Comparison of ENCODE assay signal across 1 cellular context in the genomic region with DNA sequence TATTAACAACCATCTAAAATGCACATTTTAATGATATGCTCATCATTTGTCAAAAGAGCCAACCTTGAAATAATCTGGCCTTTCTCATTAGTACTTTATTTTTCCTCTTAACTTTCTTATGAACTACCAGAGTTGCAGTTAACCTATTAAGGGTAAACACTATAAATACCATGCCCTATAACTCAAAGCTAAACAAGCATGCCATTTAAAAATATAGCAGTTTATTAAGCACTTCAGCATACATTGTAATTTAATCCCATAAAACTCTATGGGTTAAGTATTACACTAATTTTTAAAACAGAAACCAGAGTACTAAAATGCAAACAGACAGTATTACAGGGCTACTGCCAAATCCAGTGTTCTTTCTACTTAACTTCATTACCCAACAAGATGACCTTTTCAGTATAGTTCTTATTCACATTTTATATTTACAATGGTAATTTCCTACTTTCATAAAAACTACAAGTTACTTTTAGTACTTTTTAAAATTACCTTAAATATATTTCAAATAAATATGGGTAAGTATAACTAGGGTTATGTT.
TF ChIP-seq lines count a peak whose summit lies in the region.

No MANE protein-coding gene starts in this region.

TF ChIP-seq in GM12878, 131 proteins besides CTCF, POLR2A, EP300 and RAD21:
- no peak for TF ChIP-seq KDM1A (IDR thresholded peaks at IDR 0.05; ENCODE audit: borderline replicate concordance)
- TF ChIP-seq, protein P1, sequence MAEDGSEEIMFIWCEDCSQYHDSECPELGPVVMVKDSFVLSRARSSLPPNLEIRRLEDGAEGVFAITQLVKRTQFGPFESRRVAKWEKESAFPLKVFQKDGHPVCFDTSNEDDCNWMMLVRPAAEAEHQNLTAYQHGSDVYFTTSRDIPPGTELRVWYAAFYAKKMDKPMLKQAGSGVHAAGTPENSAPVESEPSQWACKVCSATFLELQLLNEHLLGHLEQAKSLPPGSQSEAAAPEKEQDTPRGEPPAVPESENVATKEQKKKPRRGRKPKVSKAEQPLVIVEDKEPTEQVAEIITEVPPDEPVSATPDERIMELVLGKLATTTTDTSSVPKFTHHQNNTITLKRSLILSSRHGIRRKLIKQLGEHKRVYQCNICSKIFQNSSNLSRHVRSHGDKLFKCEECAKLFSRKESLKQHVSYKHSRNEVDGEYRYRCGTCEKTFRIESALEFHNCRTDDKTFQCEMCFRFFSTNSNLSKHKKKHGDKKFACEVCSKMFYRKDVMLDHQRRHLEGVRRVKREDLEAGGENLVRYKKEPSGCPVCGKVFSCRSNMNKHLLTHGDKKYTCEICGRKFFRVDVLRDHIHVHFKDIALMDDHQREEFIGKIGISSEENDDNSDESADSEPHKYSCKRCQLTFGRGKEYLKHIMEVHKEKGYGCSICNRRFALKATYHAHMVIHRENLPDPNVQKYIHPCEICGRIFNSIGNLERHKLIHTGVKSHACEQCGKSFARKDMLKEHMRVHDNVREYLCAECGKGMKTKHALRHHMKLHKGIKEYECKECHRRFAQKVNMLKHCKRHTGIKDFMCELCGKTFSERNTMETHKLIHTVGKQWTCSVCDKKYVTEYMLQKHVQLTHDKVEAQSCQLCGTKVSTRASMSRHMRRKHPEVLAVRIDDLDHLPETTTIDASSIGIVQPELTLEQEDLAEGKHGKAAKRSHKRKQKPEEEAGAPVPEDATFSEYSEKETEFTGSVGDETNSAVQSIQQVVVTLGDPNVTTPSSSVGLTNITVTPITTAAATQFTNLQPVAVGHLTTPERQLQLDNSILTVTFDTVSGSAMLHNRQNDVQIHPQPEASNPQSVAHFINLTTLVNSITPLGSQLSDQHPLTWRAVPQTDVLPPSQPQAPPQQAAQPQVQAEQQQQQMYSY (CRISPR knock-in tag; IDR thresholded peaks at IDR 0.05), result no peak
- no peak for TF ChIP-seq TARDBP (IDR thresholded peaks at IDR 0.05; ENCODE audit: borderline replicate concordance)
- TF ChIP-seq CBFB (IDR thresholded peaks at IDR 0.05; ENCODE audit: low read depth), result no peak
TF ChIP-seq in GM12878: peak in this region for 0.
